2 cellular contexts compared by ENCODE assay signal in the genomic region with DNA sequence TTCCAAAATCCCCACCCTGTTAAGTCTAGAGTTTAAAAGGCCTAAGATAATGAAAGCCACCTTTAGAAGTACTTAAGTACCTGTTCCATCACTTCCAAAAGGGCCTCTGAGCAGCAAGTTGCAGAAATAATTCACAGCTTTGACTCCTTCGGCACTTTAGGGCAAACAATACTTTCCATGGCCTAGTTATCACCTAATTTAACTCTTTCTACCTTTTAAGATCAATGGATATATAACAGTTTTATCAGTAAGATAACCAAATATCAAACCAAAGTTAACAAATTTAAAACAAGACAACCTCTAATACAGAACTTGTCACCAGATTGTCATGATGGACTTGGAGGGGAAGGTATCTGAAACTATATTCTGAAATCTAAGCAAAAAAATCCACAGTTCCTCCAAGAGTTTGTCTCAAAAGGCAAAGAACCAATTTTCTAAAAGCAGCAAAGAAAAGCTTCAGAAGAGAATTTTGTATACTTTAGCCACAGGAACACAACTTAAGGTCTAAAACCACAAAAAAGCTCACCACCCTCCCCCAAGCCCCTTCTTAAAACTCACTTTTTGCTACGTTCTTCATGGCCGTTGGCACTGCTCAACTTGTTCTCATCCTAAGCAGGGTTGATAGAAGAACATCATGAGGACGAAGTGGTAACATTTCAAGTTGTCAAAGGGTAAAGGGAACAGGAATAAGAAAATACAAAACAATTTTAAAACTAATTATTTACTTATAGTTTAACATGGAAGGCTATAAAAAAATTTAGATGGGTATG.
A peak's percentile ranks its signal among the peaks of the same experiment; 100 is the strongest.
TF ChIP-seq lines count a peak whose summit lies in the region.

No MANE protein-coding gene starts in this region.

TF ChIP-seq in K562, 482 proteins besides CTCF, POLR2A, EP300 and RAD21:
- peak; percentile 5 for TF ChIP-seq RBM22 (IDR thresholded peaks at IDR 0.05; ENCODE audit: low read depth, low read length, poor library complexity, severe bottlenecking)
- no peak for TF ChIP-seq ZKSCAN3 (CRISPR knock-in tag; IDR thresholded peaks at IDR 0.05)

TF ChIP-seq in HEK293T, 16 proteins besides CTCF, POLR2A, EP300 and RAD21:
- TF ChIP-seq PKNOX1 (IDR thresholded peaks at IDR 0.05) (no peak), L3MBTL2 (conservative IDR thresholded peaks at IDR 0.05) (no peak), ZNF384 (IDR thresholded peaks at IDR 0.05) (no peak), SP1 (IDR thresholded peaks at IDR 0.05) (no peak), ELF4 (IDR thresholded peaks at IDR 0.05) (no peak), BHLHE40 (IDR thresholded peaks at IDR 0.05; ENCODE audit: borderline replicate concordance) (no peak)
